1 cellular context compared by ENCODE assay signal in the genomic region with DNA sequence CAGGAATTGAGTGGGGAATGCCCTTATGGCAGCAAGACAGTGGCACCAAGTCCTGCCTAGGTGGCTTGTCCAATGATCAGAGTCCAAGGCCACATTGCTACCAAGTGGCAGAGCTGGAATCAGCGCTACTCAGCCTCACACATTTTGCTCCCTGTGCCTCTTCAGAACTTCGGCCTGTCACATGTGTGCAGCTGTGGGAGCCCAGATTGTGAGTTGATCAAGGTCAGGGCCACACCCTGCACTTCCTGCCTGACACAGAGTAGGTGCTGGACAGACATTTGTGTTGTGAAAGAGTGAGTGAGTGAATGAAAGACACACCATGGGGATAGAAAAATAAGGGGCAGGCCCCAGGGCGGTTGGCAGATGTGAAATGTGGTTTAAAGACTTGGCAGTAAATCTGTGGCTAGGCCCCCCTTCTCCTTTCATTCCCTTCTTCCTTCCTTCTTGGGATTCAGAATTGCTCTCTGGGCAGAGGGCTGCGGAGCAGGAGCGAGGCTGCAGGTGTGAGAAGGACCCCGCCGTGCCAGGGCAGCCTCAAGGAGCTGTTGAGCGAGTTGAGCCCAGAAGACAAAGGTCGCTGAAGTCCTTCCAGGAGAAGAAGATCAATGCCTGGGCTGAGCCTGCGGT.
TF ChIP-seq lines count a peak whose summit lies in the region.

No MANE protein-coding gene starts in this region.

TF ChIP-seq in HepG2, 621 proteins besides CTCF, POLR2A, EP300 and RAD21 (continued from another document and continues in another):
- TF ChIP-seq ZNF512 (CRISPR knock-in tag; IDR thresholded peaks at IDR 0.05): no peak
- TF ChIP-seq ZNF614 (CRISPR knock-in tag; IDR thresholded peaks at IDR 0.05; ENCODE audit: borderline replicate concordance): peak; percentile 73; the same call in 1 of the 2 replicates
- TF ChIP-seq ZBTB38 (CRISPR knock-in tag; IDR thresholded peaks at IDR 0.05): 0 out of 2 replicates have a peak, but pooled peaks have one; percentile 48
- TF ChIP-seq ZBTB43 (CRISPR knock-in tag; conservative IDR thresholded peaks at IDR 0.05): peak; percentile 51; the same call in 1 of the 2 replicates
- TF ChIP-seq HNF4A (CRISPR knock-in tag; IDR thresholded peaks at IDR 0.05): peak; percentile 81
- TF ChIP-seq ZMYM3 (CRISPR knock-in tag; IDR thresholded peaks at IDR 0.05): peak; percentile 16; the same call in 1 of the 2 replicates
- no peak for TF ChIP-seq HNRNPL (IDR thresholded peaks at IDR 0.05; ENCODE audit: low read depth, low read length)
- TF ChIP-seq ZZZ3 (CRISPR knock-in tag; IDR thresholded peaks at IDR 0.05; ENCODE audit: borderline replicate concordance): no peak
- no peak for TF ChIP-seq RBAK (CRISPR knock-in tag; IDR thresholded peaks at IDR 0.05)
- TF ChIP-seq ZNF746 (CRISPR knock-in tag; IDR thresholded peaks at IDR 0.05): 0 out of 2 replicates have a peak, but pooled peaks have one; percentile 42
- peak; percentile 64; the same call in 1 of the 2 replicates for TF ChIP-seq ZNF646 (CRISPR knock-in tag; IDR thresholded peaks at IDR 0.05)
- no peak for TF ChIP-seq PPARG (CRISPR knock-in tag; conservative IDR thresholded peaks at IDR 0.05)
- TF ChIP-seq SAP130 (CRISPR knock-in tag; IDR thresholded peaks at IDR 0.05; ENCODE audit: low read depth): peak; percentile 74
- peak; percentile 65; the same call in 1 of the 2 replicates for TF ChIP-seq HDAC2 (CRISPR knock-in tag; IDR thresholded peaks at IDR 0.05)
- no peak for TF ChIP-seq FIP1L1 (IDR thresholded peaks at IDR 0.05; ENCODE audit: borderline replicate concordance, insufficient read depth, low read depth, low read length)
- TF ChIP-seq ZNF292 (CRISPR knock-in tag; IDR thresholded peaks at IDR 0.05; ENCODE audit: borderline replicate concordance, low read depth): peak; percentile 88
- TF ChIP-seq RNF2 (conservative IDR thresholded peaks at IDR 0.05; ENCODE audit: low read depth): no peak
- TF ChIP-seq, protein P1, sequence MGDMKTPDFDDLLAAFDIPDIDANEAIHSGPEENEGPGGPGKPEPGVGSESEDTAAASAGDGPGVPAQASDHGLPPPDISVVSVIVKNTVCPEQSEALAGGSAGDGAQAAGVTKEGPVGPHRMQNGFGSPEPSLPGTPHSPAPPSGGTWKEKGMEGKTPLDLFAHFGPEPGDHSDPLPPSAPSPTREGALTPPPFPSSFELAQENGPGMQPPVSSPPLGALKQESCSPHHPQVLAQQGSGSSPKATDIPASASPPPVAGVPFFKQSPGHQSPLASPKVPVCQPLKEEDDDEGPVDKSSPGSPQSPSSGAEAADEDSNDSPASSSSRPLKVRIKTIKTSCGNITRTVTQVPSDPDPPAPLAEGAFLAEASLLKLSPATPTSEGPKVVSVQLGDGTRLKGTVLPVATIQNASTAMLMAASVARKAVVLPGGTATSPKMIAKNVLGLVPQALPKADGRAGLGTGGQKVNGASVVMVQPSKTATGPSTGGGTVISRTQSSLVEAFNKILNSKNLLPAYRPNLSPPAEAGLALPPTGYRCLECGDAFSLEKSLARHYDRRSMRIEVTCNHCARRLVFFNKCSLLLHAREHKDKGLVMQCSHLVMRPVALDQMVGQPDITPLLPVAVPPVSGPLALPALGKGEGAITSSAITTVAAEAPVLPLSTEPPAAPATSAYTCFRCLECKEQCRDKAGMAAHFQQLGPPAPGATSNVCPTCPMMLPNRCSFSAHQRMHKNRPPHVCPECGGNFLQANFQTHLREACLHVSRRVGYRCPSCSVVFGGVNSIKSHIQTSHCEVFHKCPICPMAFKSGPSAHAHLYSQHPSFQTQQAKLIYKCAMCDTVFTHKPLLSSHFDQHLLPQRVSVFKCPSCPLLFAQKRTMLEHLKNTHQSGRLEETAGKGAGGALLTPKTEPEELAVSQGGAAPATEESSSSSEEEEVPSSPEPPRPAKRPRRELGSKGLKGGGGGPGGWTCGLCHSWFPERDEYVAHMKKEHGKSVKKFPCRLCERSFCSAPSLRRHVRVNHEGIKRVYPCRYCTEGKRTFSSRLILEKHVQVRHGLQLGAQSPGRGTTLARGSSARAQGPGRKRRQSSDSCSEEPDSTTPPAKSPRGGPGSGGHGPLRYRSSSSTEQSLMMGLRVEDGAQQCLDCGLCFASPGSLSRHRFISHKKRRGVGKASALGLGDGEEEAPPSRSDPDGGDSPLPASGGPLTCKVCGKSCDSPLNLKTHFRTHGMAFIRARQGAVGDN (CRISPR knock-in tag; IDR thresholded peaks at IDR 0.05): peak; percentile 70
- TF ChIP-seq FOSL2 (CRISPR knock-in tag; IDR thresholded peaks at IDR 0.05): peak; percentile 43; the same call in 1 of the 2 replicates
- TF ChIP-seq HMG20A (CRISPR knock-in tag; IDR thresholded peaks at IDR 0.05; ENCODE audit: borderline replicate concordance): 0 out of 2 replicates have a peak, but pooled peaks have one; percentile 47
- no peak for TF ChIP-seq ZNF44 (CRISPR knock-in tag; IDR thresholded peaks at IDR 0.05)
- peak; percentile 69; the same call in 1 of the 2 replicates for TF ChIP-seq ZNF772 (CRISPR knock-in tag; IDR thresholded peaks at IDR 0.05)
- no peak for TF ChIP-seq NCOA1 (CRISPR knock-in tag; IDR thresholded peaks at IDR 0.05)
- no peak for TF ChIP-seq PRDM4 (CRISPR knock-in tag; IDR thresholded peaks at IDR 0.05; ENCODE audit: borderline replicate concordance)
- 0 out of 2 replicates have a peak, but pooled peaks have one; percentile 33 for TF ChIP-seq ZSCAN9 (CRISPR knock-in tag; IDR thresholded peaks at IDR 0.05; ENCODE audit: borderline replicate concordance)
- 0 out of 2 replicates have a peak, but pooled peaks have one; percentile 15 for TF ChIP-seq HNF1B (CRISPR knock-in tag; IDR thresholded peaks at IDR 0.05)
- TF ChIP-seq ZKSCAN1 (IDR thresholded peaks at IDR 0.05; ENCODE audit: low read length): peak; percentile 82
- TF ChIP-seq SOX6 (IDR thresholded peaks at IDR 0.05): no peak
- TF ChIP-seq SOX6 (CRISPR knock-in tag; IDR thresholded peaks at IDR 0.05): peak; percentile 54
- TF ChIP-seq PREB (CRISPR knock-in tag; IDR thresholded peaks at IDR 0.05): no peak
- TF ChIP-seq ARNTL (CRISPR knock-in tag; IDR thresholded peaks at IDR 0.05): peak; percentile 68; the same call in 1 of the 2 replicates
- TF ChIP-seq, protein P2, sequence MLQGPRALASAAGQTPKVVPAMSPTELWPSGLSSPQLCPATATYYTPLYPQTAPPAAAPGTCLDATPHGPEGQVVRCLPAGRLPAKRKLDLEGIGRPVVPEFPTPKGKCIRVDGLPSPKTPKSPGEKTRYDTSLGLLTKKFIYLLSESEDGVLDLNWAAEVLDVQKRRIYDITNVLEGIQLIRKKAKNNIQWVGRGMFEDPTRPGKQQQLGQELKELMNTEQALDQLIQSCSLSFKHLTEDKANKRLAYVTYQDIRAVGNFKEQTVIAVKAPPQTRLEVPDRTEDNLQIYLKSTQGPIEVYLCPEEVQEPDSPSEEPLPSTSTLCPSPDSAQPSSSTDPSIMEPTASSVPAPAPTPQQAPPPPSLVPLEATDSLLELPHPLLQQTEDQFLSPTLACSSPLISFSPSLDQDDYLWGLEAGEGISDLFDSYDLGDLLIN (CRISPR knock-in tag; IDR thresholded peaks at IDR 0.05; ENCODE audit: borderline replicate concordance): no peak
- no peak for TF ChIP-seq AHR (CRISPR knock-in tag; IDR thresholded peaks at IDR 0.05)
- TF ChIP-seq ZNF703 (CRISPR knock-in tag; IDR thresholded peaks at IDR 0.05; ENCODE audit: borderline replicate concordance): no peak
- TF ChIP-seq MAF1 (CRISPR knock-in tag; IDR thresholded peaks at IDR 0.05; ENCODE audit: borderline replicate concordance): no peak
- TF ChIP-seq TARDBP (CRISPR knock-in tag; IDR thresholded peaks at IDR 0.05): no peak
- TF ChIP-seq ZNF776 (CRISPR knock-in tag; IDR thresholded peaks at IDR 0.05): no peak
